12 cellular contexts compared by ENCODE assay signal in the genomic region with DNA sequence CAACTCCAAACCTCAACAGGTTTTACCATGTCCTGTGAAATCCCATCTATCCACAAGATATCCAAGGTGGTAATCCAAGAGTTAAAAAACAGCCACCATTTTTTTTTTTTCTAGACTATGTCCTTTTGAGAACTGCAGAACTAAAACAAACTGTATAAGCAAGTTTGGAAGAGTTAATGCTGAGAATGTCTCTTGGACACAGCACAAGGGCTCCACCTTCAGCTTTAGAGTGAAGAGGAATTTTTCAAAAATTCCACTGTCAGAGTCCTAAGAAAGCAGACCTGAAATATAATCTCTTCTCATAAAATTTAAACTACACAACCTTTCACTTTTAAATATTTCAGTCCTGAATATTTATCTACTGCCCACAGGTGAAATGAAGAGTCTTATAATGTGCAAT.
DNase-seq lines count a peak whose midpoint lies in the region; ATAC-seq, FAIRE-seq and TF ChIP-seq lines count a peak whose summit lies in the region.
"Had no signal": no experiment of that assay in that cellular context is flagged by ENCODE, and none has a peak within 500 bp of the region (broad histone marks: within the 10 kb centered on the region; RNA-seq: fewer than 3 reads in every experiment).

No MANE protein-coding gene starts in this region.

- POLR2A ChIA-PET in RWPE1 (lab: Yijun Ruan, JAX; ENCODE audit: low non-redundant PET), result no interaction called here
- POLR2A ChIA-PET in CD8-positive, alpha-beta T cell (lab: Charles Lee), result no interaction called here

- H3K27ac ChIP-seq in C4-2B, result no peak overlapping the region
- H3K27ac ChIP-seq in RWPE1, result no peak overlapping the region
- no peak overlapping the region for H3K27ac ChIP-seq in kidney (ENCODE audit: low read depth in 2 of 2, low read length in 2 of 2)
- H3K27ac ChIP-seq in spleen, result no peak overlapping the region
- no peak overlapping the region for H3K27ac ChIP-seq in CD8-positive, alpha-beta T cell (ENCODE audit: low read depth, low read length)
- H3K27ac ChIP-seq: BLaER1 had no signal

- no peak overlapping the region for H3K4me3 ChIP-seq in kidney (ENCODE audit: low read length in 2 of 2)
- no peak overlapping the region for H3K4me3 ChIP-seq in spleen
- no peak overlapping the region for H3K4me3 ChIP-seq in CD8-positive, alpha-beta T cell (ENCODE audit: low read depth, low read length)
- H3K4me3 ChIP-seq: BLaER1 had no signal

- H3K4me1 ChIP-seq in kidney (ENCODE audit: control insufficient read depth in 1 of 2, insufficient read depth in 1 of 2, low read depth in 1 of 2, low read length in 2 of 2) (no peaks in the 10 kb centered on the region), spleen (no peaks in the 10 kb centered on the region)
- no peaks in the 10 kb centered on the region for H3K4me1 ChIP-seq in CD8-positive, alpha-beta T cell (ENCODE audit: insufficient read depth, low read length)
- H3K4me1 ChIP-seq: BLaER1 had no signal

- TF ChIP-seq CTCF in C4-2B (conservative IDR thresholded peaks at IDR 0.05), result peak; percentile 42
- peak; percentile 12; the same call in 1 of the 2 replicates for TF ChIP-seq CTCF in RWPE1 (conservative IDR thresholded peaks at IDR 0.05; ENCODE audit: low read depth)
- peak; percentile 40 for TF ChIP-seq CTCF in kidney (IDR thresholded peaks at IDR 0.05; ENCODE audit: borderline replicate concordance, extremely low read depth, insufficient read depth)
- no peak for TF ChIP-seq CTCF in spleen (IDR thresholded peaks at IDR 0.05 in 8 of 11, conservative IDR thresholded peaks at IDR 0.05 in 3 of 11)
- no peak for TF ChIP-seq CTCF in CD8-positive, alpha-beta T cell (IDR thresholded peaks at IDR 0.05)

- no peaks in the 10 kb centered on the region for H3K36me3 Mint-ChIP-seq in activated naive CD8-positive, alpha-beta T cell treated with anti-CD3 and anti-CD28 coated beads for 36 hours
- no peaks in the 10 kb centered on the region for H3K36me3 Mint-ChIP-seq in CD8-positive, alpha-beta T cell

- no peak for FAIRE-seq in kidney (lab: Jason Lieb, UNC)

- no peak for TF ChIP-seq POLR2A in spleen (IDR thresholded peaks at IDR 0.05)

- no peak overlapping the region for H3K4me3 Mint-ChIP-seq in activated naive CD8-positive, alpha-beta T cell treated with anti-CD3 and anti-CD28 coated beads for 36 hours
- no peak overlapping the region for H3K4me3 Mint-ChIP-seq in CD8-positive, alpha-beta T cell

- no peaks in the 10 kb centered on the region for H3K27me3 Mint-ChIP-seq in activated naive CD8-positive, alpha-beta T cell treated with anti-CD3 and anti-CD28 coated beads for 36 hours
- no peaks in the 10 kb centered on the region for H3K27me3 Mint-ChIP-seq in CD8-positive, alpha-beta T cell (ENCODE audit: low read depth)

- ATAC-seq in HG03442 (IDR thresholded peaks at IDR 0.05; ENCODE audit: unreplicated experiment), result peak; percentile 39
- ATAC-seq in CD8-positive, alpha-beta T cell, result no peak
- ATAC-seq: left cardiac atrium had no signal

- intact Hi-C loops in kidney (cut with DNase I), result no loop called here
- intact Hi-C loops in spleen (cut with DNase I; ENCODE audit: low total_unique reads), result no loop called here
- intact Hi-C loops in CD8-positive, alpha-beta T cell (cut with DNase I, micrococcal nuclease), result no loop called here

- CTCF ChIA-PET in RWPE1 (lab: Yijun Ruan, JAX), result no interaction called here
- CTCF ChIA-PET in CD8-positive, alpha-beta T cell (lab: Charles Lee), result no interaction called here

- H3K27me3 ChIP-seq in spleen (replicated peaks in 1 of 7), result no peaks in the 10 kb centered on the region
- no peaks in the 10 kb centered on the region for H3K27me3 ChIP-seq in CD8-positive, alpha-beta T cell (ENCODE audit: insufficient read depth, low read length)
- H3K27me3 ChIP-seq: BLaER1 had no signal

- H3K27ac Mint-ChIP-seq in activated naive CD8-positive, alpha-beta T cell treated with anti-CD3 and anti-CD28 coated beads for 36 hours, result no peak overlapping the region
- no peak overlapping the region for H3K27ac Mint-ChIP-seq in CD8-positive, alpha-beta T cell

- H3K4me1 Mint-ChIP-seq in activated naive CD8-positive, alpha-beta T cell treated with anti-CD3 and anti-CD28 coated beads for 36 hours, result no peaks in the 10 kb centered on the region
- no peaks in the 10 kb centered on the region for H3K4me1 Mint-ChIP-seq in CD8-positive, alpha-beta T cell (ENCODE audit: low read depth)

- no peak overlapping the region for H3K9ac ChIP-seq in kidney (ENCODE audit: low read length in 2 of 2)
- H3K9ac ChIP-seq: BLaER1 had no signal

- DNase-seq in RWPE1 (ENCODE audit: low spot score) (no peak), kidney (no peak), spleen (no peak), putamen (ENCODE audit: low spot score) (no peak)
- no peak for DNase-seq in activated naive CD8-positive, alpha-beta T cell treated with anti-CD3 and anti-CD28 coated beads for 36 hours
- no peak for DNase-seq in CD8-positive, alpha-beta T cell
- DNase-seq: left cardiac atrium, NCI-H1436, SHP77 treated with DMSO at 0.1 percent for 48 hours had no signal

- H3K9me3 ChIP-seq in kidney (ENCODE audit: control insufficient read depth in 1 of 2, low read length in 2 of 2), result no peaks in the 10 kb centered on the region
- H3K9me3 ChIP-seq in spleen, result peaks cover 0 to 15% (median 10%) of the 10 kb centered on the region in 8 donors
- no peaks in the 10 kb centered on the region for H3K9me3 ChIP-seq in CD8-positive, alpha-beta T cell (ENCODE audit: low read length)

- H3K36me3 ChIP-seq in kidney (ENCODE audit: control insufficient read depth in 1 of 2, insufficient read depth in 2 of 2, low read length in 2 of 2), result no peaks in the 10 kb centered on the region
- no peaks in the 10 kb centered on the region for H3K36me3 ChIP-seq in spleen
- no peaks in the 10 kb centered on the region for H3K36me3 ChIP-seq in CD8-positive, alpha-beta T cell (ENCODE audit: insufficient read depth, low read length)
- H3K36me3 ChIP-seq: BLaER1 had no signal

- peaks cover 4% of the 10 kb centered on the region for H3K9me3 Mint-ChIP-seq in activated naive CD8-positive, alpha-beta T cell treated with anti-CD3 and anti-CD28 coated beads for 36 hours
- peaks cover 3% of the 10 kb centered on the region for H3K9me3 Mint-ChIP-seq in CD8-positive, alpha-beta T cell

Comparison
In these comparisons a context has a peak if more than half of its experiments do, and no peak if none do; other contexts are left out.
1. CTCF ChIP-seq: peak in C4-2B (single experiment), RWPE1 (single experiment) and kidney (single experiment); none in spleen (0 of 11) and CD8-positive, alpha-beta T cell (single experiment).